Comparison of ENCODE assay signal across 8 cellular contexts in the genomic region with DNA sequence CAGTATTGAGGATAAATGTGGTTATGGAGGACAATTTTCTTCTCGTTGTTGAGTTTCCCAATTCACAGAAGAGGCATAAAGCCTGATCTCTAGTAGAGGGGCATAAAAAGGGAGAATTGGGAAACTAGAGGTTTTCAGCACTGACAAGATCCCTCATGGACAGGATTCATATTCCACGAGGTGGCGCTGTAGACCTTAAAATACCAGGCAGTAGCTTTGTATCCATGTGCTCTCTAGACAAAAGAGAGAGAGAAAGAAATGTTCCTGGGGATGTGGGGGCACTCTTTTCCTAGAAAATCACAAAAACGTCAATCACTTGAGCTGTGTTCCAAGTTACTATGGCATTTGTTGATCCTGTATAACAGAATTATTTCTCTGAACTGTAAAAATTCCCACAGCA.
DNase-seq lines count a peak whose midpoint lies in the region; ATAC-seq and TF ChIP-seq lines count a peak whose summit lies in the region.

No MANE protein-coding gene starts in this region.

- H4K20me1 ChIP-seq in KMS-11 (ENCODE audit: insufficient read depth): no peaks in the 10 kb centered on the region
- H4K20me1 ChIP-seq in neural progenitor cell (ENCODE audit: low read depth): no peaks in the 10 kb centered on the region

- peaks cover 4% of the 10 kb centered on the region for H3K9me3 Mint-ChIP-seq in activated CD4-positive, alpha-beta T cell treated with anti-CD3 and anti-CD28 coated beads, Interleukin-2, amount 10 ng/mL, durations not matched to agents 7 days and 5 days
- H3K9me3 Mint-ChIP-seq in neural progenitor cell: peaks cover 33% of the 10 kb centered on the region

- H3K4me3 ChIP-seq in KMS-11 (IDR thresholded peaks at IDR 0.05; ENCODE audit: insufficient read depth, low read depth, low read length) (no peak overlapping the region), neural progenitor cell (no peak overlapping the region)

- H3K79me2 ChIP-seq in KMS-11 (ENCODE audit: insufficient read depth, low read depth) (no peaks in the 10 kb centered on the region), neural progenitor cell (ENCODE audit: low read depth) (no peaks in the 10 kb centered on the region)

- H2AFZ ChIP-seq in KMS-11 (ENCODE audit: low read depth): peak overlapping the region; percentile 48; the same call in 1 of the 2 replicates
- peak overlapping the region; percentile 60 for H2AFZ ChIP-seq in neural progenitor cell (replicated peaks)

- H3K27me3 Mint-ChIP-seq in activated CD4-positive, alpha-beta T cell treated with anti-CD3 and anti-CD28 coated beads, Interleukin-2, amount 10 ng/mL, durations not matched to agents 7 days and 5 days: no peaks in the 10 kb centered on the region
- no peaks in the 10 kb centered on the region for H3K27me3 Mint-ChIP-seq in neural progenitor cell (ENCODE audit: insufficient read depth, low read depth)

- POLR2A ChIA-PET in activated CD4-positive, alpha-beta T cell treated with anti-CD3 and anti-CD28 coated beads, Interleukin-2, amount 10 ng/mL, durations not matched to agents 7 days and 5 days (lab: Charles Lee): no interaction called here
- POLR2A ChIA-PET in RWPE1 (lab: Yijun Ruan, JAX; ENCODE audit: low non-redundant PET): no interaction called here

- H3K27ac Mint-ChIP-seq in activated CD4-positive, alpha-beta T cell treated with anti-CD3 and anti-CD28 coated beads, Interleukin-2, amount 10 ng/mL, durations not matched to agents 7 days and 5 days: no peak overlapping the region
- no peak overlapping the region for H3K27ac Mint-ChIP-seq in neural progenitor cell

- H3K36me3 Mint-ChIP-seq in activated CD4-positive, alpha-beta T cell treated with anti-CD3 and anti-CD28 coated beads, Interleukin-2, amount 10 ng/mL, durations not matched to agents 7 days and 5 days (ENCODE audit: low read depth): no peaks in the 10 kb centered on the region
- no peaks in the 10 kb centered on the region for H3K36me3 Mint-ChIP-seq in neural progenitor cell

- H3K9ac ChIP-seq in KMS-11 (no peak overlapping the region), neural progenitor cell (no peak overlapping the region)

- no peaks in the 10 kb centered on the region for H3F3A ChIP-seq in neural progenitor cell (ENCODE audit: low read depth)

- H3K4me1 ChIP-seq in KMS-11 (ENCODE audit: low read depth, poor library complexity, severe bottlenecking) (no peaks in the 10 kb centered on the region), neural progenitor cell (no peaks in the 10 kb centered on the region)

- TF ChIP-seq CTCF in KMS-11 (conservative IDR thresholded peaks at IDR 0.05; ENCODE audit: low read depth, low read length) (peak; percentile 53), neural progenitor cell (IDR thresholded peaks at IDR 0.05) (peak; percentile 59), RWPE1 (conservative IDR thresholded peaks at IDR 0.05; ENCODE audit: low read depth) (no peak)

- H3K27me3 ChIP-seq in KMS-11 (ENCODE audit: insufficient read depth, low read depth): no peaks in the 10 kb centered on the region
- H3K27me3 ChIP-seq in neural progenitor cell: no peaks in the 10 kb centered on the region

- CTCF ChIA-PET in activated CD4-positive, alpha-beta T cell treated with anti-CD3 and anti-CD28 coated beads, Interleukin-2, amount 10 ng/mL, durations not matched to agents 7 days and 5 days (lab: Charles Lee): no interaction called here
- CTCF ChIA-PET in RWPE1 (lab: Yijun Ruan, JAX): no interaction called here

- H3K27ac ChIP-seq in KMS-11 (no peak overlapping the region), neural progenitor cell (no peak overlapping the region), RWPE1 (no peak overlapping the region)

- H3K4me3 Mint-ChIP-seq in activated CD4-positive, alpha-beta T cell treated with anti-CD3 and anti-CD28 coated beads, Interleukin-2, amount 10 ng/mL, durations not matched to agents 7 days and 5 days: no peak overlapping the region
- no peak overlapping the region for H3K4me3 Mint-ChIP-seq in neural progenitor cell

- H3K4me1 Mint-ChIP-seq in activated CD4-positive, alpha-beta T cell treated with anti-CD3 and anti-CD28 coated beads, Interleukin-2, amount 10 ng/mL, durations not matched to agents 7 days and 5 days: no peaks in the 10 kb centered on the region
- no peaks in the 10 kb centered on the region for H3K4me1 Mint-ChIP-seq in neural progenitor cell

- peak; percentile 16 for DNase-seq in activated CD4-positive, alpha-beta T cell treated with anti-CD3 and anti-CD28 coated beads, Interleukin-2, amount 10 ng/mL, durations not matched to agents 7 days and 5 days
- no peak for DNase-seq in activated CD4-positive, alpha-beta T cell treated with anti-CD3 and anti-CD28 coated beads for 4 hours
- DNase-seq in activated CD4-positive, alpha-beta T cell treated with anti-CD3 and anti-CD28 coated beads, Interleukin-2, amount 50 U/mL, for 48 hours: peak; percentile 2 to 18
- DNase-seq in neural progenitor cell (ENCODE audit: low spot score) (peak; percentile 78), RWPE1 (ENCODE audit: low spot score) (no peak)

- H3K36me3 ChIP-seq in KMS-11 (ENCODE audit: insufficient read depth): no peaks in the 10 kb centered on the region
- H3K36me3 ChIP-seq in neural progenitor cell: no peaks in the 10 kb centered on the region

- H3K9me3 ChIP-seq in neural progenitor cell (ENCODE audit: low read depth): peaks cover 14% of the 10 kb centered on the region

- ATAC-seq in GM21381 (IDR thresholded peaks at IDR 0.05; ENCODE audit: unreplicated experiment) (no peak), HG03469 (IDR thresholded peaks at IDR 0.05; ENCODE audit: unreplicated experiment) (no peak)

- H3K4me2 ChIP-seq in KMS-11: no peak overlapping the region
- H3K4me2 ChIP-seq in neural progenitor cell: no peak overlapping the region

Comparison
In these comparisons a context has a peak if more than half of its experiments do, and no peak if none do; other contexts are left out.
1. DNase-seq: peak in activated CD4-positive, alpha-beta T cell treated with anti-CD3 and anti-CD28 coated beads, Interleukin-2, amount 10 ng/mL, durations not matched to agents 7 days and 5 days (single experiment), activated CD4-positive, alpha-beta T cell treated with anti-CD3 and anti-CD28 coated beads, Interleukin-2, amount 50 U/mL, for 48 hours (2 of 2) and neural progenitor cell (single experiment); none in activated CD4-positive, alpha-beta T cell treated with anti-CD3 and anti-CD28 coated beads for 4 hours (0 of 2) and RWPE1 (single experiment).